In genomic region chr6:132194529-132194928, GRCh38 we compare ENCODE assay signal across 1 cellular context.
TF ChIP-seq lines count a peak whose summit lies in the region.

No MANE protein-coding gene starts in this region.

TF ChIP-seq in GM12878, 131 proteins besides CTCF, POLR2A, EP300 and RAD21 (continued from another document):
- TF ChIP-seq LARP7 (IDR thresholded peaks at IDR 0.05) (no peak), POLR2AphosphoS2 (IDR thresholded peaks at IDR 0.05; ENCODE audit: low read depth, low read length) (no peak), USF2 (IDR thresholded peaks at IDR 0.05; ENCODE audit: borderline replicate concordance, low read depth, low read length) (no peak), SIX5 (IDR thresholded peaks at IDR 0.05; ENCODE audit: low read depth, low read length, severe bottlenecking) (no peak), TARDBP (IDR thresholded peaks at IDR 0.05; ENCODE audit: borderline replicate concordance) (no peak), IRF4 (IDR thresholded peaks at IDR 0.05; ENCODE audit: low read depth, low read length) (no peak), NR2F1 (conservative IDR thresholded peaks at IDR 0.05) (no peak), MAX (IDR thresholded peaks at IDR 0.05; ENCODE audit: low read depth, low read length) (no peak), TCF7 (IDR thresholded peaks at IDR 0.05; ENCODE audit: borderline replicate concordance) (no peak), BRCA1 (IDR thresholded peaks at IDR 0.05; ENCODE audit: low read depth, low read length) (no peak)
- TF ChIP-seq, protein P1, sequence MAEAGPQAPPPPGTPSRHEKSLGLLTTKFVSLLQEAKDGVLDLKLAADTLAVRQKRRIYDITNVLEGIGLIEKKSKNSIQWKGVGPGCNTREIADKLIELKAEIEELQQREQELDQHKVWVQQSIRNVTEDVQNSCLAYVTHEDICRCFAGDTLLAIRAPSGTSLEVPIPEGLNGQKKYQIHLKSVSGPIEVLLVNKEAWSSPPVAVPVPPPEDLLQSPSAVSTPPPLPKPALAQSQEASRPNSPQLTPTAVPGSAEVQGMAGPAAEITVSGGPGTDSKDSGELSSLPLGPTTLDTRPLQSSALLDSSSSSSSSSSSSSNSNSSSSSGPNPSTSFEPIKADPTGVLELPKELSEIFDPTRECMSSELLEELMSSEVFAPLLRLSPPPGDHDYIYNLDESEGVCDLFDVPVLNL (IDR thresholded peaks at IDR 0.05; ENCODE audit: low read depth, low read length), result no peak
TF ChIP-seq in GM12878: peak in this region for 0.
